ENCODE assay signal across 24 cellular contexts in genomic region chr16:65445313-65446260, GRCh38.
"Had no signal": no experiment of that assay in that cellular context is flagged by ENCODE, and none has a peak within 500 bp of the region (broad histone marks: within the 10 kb centered on the region; RNA-seq: fewer than 3 reads in every experiment).

No MANE protein-coding gene starts in this region.

- H3K36me3 Mint-ChIP-seq: activated naive CD8-positive, alpha-beta T cell; naive thymus-derived CD8-positive, alpha-beta T cell had no signal

- H3K9me3 ChIP-seq: gastrocnemius medialis, thyroid gland, upper lobe of right lung had no signal

- H3K27me3 ChIP-seq: gastrocnemius medialis, spleen, thyroid gland, upper lobe of right lung had no signal

- H3K4me3 ChIP-seq: gastrocnemius medialis, mucosa of descending colon, spleen, thyroid gland, upper lobe of right lung had no signal

- H3K4me3 Mint-ChIP-seq: activated B cell treated with CpG ODN at 0.5 μM for 24 hours; activated CD4-positive, alpha-beta T cell treated with anti-CD3 and anti-CD28 coated beads for 36 hours; activated naive CD8-positive, alpha-beta T cell; activated T-cell treated with anti-CD3 and anti-CD28 coated beads, Interleukin-2, amount 50 U/mL, for 4 hours; naive thymus-derived CD8-positive, alpha-beta T cell had no signal

- H3K4me1 ChIP-seq: gastrocnemius medialis, spleen, thyroid gland, upper lobe of right lung had no signal

- H3K27ac Mint-ChIP-seq: activated B cell treated with CpG ODN at 0.5 μM for 24 hours; activated CD4-positive, alpha-beta T cell treated with anti-CD3 and anti-CD28 coated beads for 36 hours; activated naive CD8-positive, alpha-beta T cell; activated T-helper 2 cell treated with anti-CD3 and anti-CD28 coated beads, Interferon-gamma antibody, Interleukin-2, Interleukin-4, amounts not matched to agents 10 μg/mL and 5 μg/mL and 100 μg/mL, durations not matched to agents 14 hours and 24 hours and 36 hours; naive thymus-derived CD8-positive, alpha-beta T cell; progenitor cell of endocrine pancreas had no signal

- DNase-seq: activated B cell treated with CpG ODN at 0.5 μM for 24 hours; activated CD4-positive, alpha-beta T cell treated with anti-CD3 and anti-CD28 coated beads for 36 hours; activated CD4-positive, alpha-beta T cell treated with anti-CD3 and anti-CD28 coated beads, Interleukin-2, amount 50 U/mL, for 4 hours; activated CD8-positive, alpha-beta memory T cell treated with anti-CD3 and anti-CD28 coated beads, Interleukin-2, amount 50 U/mL, for 48 hours; activated naive CD4-positive, alpha-beta T cell; activated T-cell treated with anti-CD3 and anti-CD28 coated beads, Interleukin-2, amount 50 U/mL, for 4 hours; amniotic stem cell; gastrocnemius medialis; hypothalamus; left cardiac atrium; mesenchymal stem cell; mucosa of descending colon; naive thymus-derived CD8-positive, alpha-beta T cell; retina; spleen; stimulated activated CD4-positive, alpha-beta T cell treated with anti-CD3 and anti-CD28 coated beads, Interleukin-4, amount 100 ng/mL, for 24 hours; stimulated activated naive CD8-positive, alpha-beta T cell treated with anti-CD3 and anti-CD28 coated beads, Interleukin-15, Interleukin-2, amounts not matched to agents 100 U/mL and 50 U/mL, for 24 hours; substantia nigra; T1000; thyroid gland; upper lobe of right lung had no signal

- H3K4me1 Mint-ChIP-seq: activated B cell treated with CpG ODN at 0.5 μM for 24 hours; activated CD4-positive, alpha-beta T cell treated with anti-CD3 and anti-CD28 coated beads for 36 hours; naive thymus-derived CD8-positive, alpha-beta T cell had no signal

- H3K36me3 ChIP-seq: gastrocnemius medialis, spleen, thyroid gland, upper lobe of right lung had no signal

- H3K27ac ChIP-seq: gastrocnemius medialis, spleen, thyroid gland, upper lobe of right lung had no signal

- ATAC-seq: activated CD4-positive, alpha-beta T cell treated with anti-CD3 and anti-CD28 coated beads for 36 hours; activated T-cell treated with anti-CD3 and anti-CD28 coated beads, Interleukin-2, amount 50 U/mL, for 4 hours; gastrocnemius medialis; left cardiac atrium; mucosa of descending colon; naive thymus-derived CD8-positive, alpha-beta T cell; stimulated activated naive CD8-positive, alpha-beta T cell treated with anti-CD3 and anti-CD28 coated beads, Interleukin-15, Interleukin-2, amounts not matched to agents 100 U/mL and 50 U/mL, for 24 hours; upper lobe of right lung had no signal
